Comparison of ENCODE assay signal across 8 cellular contexts in the genomic region with DNA sequence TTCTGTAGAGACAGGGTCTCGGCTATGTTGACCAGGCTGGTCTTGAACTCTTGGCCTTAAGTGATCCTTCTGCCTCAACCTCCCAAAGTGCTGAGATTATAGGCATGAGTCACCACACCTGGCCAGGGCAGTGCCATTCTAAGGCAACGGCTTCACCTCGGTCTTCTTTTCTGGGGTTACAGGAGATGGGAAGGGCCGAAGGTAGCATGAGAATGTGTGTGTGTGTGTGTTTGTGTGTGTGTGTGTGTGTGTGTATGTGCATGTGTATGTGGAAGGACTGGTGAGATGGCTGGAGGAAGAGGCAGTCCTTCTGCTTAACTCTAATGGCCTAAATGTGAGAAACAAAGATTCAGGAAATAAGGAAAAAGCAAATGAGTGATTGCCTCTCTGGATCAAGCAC. TPM values are rescaled to one million over a fixed set of nuclear protein-coding genes. Genes with fewer than 3 reads are reported as not detected.
A peak's percentile ranks its signal among the peaks of the same experiment; 100 is the strongest.
DNase-seq lines count a peak whose midpoint lies in the region; ATAC-seq, FAIRE-seq and TF ChIP-seq lines count a peak whose summit lies in the region.
"Not testable (repeated sequence)": the region's sequence is repeated elsewhere in the genome, so short reads cannot be mapped to it uniquely, and the experiment has no call there.
"Had no signal": no experiment of that assay in that cellular context is flagged by ENCODE, and none has a peak within 500 bp of the region (broad histone marks: within the 10 kb centered on the region; RNA-seq: fewer than 3 reads in every experiment).

No MANE protein-coding gene starts in this region.

- intact Hi-C loops in kidney (cut with DNase I): not testable (repeated sequence)

- H4K91ac ChIP-seq in neuronal stem cell (ENCODE audit: low read depth, low read length, poor library complexity): not testable (repeated sequence)

- H2AK5ac ChIP-seq in neuronal stem cell (ENCODE audit: low read depth, low read length): not testable (repeated sequence)

- H3K27ac ChIP-seq in kidney (ENCODE audit: low read depth in 2 of 2, low read length in 2 of 2); neuronal stem cell (replicated peaks; ENCODE audit: low read length): not testable (repeated sequence)

- H3K23ac ChIP-seq in neuronal stem cell (ENCODE audit: low read depth, low read length, poor library complexity): not testable (repeated sequence)

- H3K9ac ChIP-seq in kidney (ENCODE audit: low read length in 2 of 2): not testable (repeated sequence)
- H3K9ac ChIP-seq in neuronal stem cell (ENCODE audit: low read depth, low read length, poor library complexity): peak overlapping the region; percentile 12

- not testable (repeated sequence) for H3K36me3 Mint-ChIP-seq in glutamatergic neuron (ENCODE audit: unreplicated experiment); progenitor cell of endocrine pancreas (ENCODE audit: insufficient read depth)

- H4K8ac ChIP-seq in neuronal stem cell (ENCODE audit: low read depth, low read length): not testable (repeated sequence)

- H3K14ac ChIP-seq in neuronal stem cell (ENCODE audit: low read length): not testable (repeated sequence)

- H3K27ac Mint-ChIP-seq in glutamatergic neuron (ENCODE audit: unreplicated experiment): not testable (repeated sequence)
- H3K27ac Mint-ChIP-seq in progenitor cell of endocrine pancreas: peak overlapping the region; percentile 12

- H3K4me1 Mint-ChIP-seq in glutamatergic neuron (ENCODE audit: low read depth, unreplicated experiment): peaks cover 18% of the 10 kb centered on the region
- H3K4me1 Mint-ChIP-seq in progenitor cell of endocrine pancreas (ENCODE audit: low read depth): not testable (repeated sequence)

- H3K36me3 ChIP-seq in kidney (ENCODE audit: control insufficient read depth in 1 of 2, insufficient read depth in 2 of 2, low read length in 2 of 2); neuronal stem cell (replicated peaks in 1 of 2; ENCODE audit: control insufficient read depth in 2 of 2, insufficient read depth in 2 of 2, low read length in 2 of 2): not testable (repeated sequence)

- not testable (repeated sequence) for H3K9me3 Mint-ChIP-seq in glutamatergic neuron (ENCODE audit: unreplicated experiment); progenitor cell of endocrine pancreas (ENCODE audit: low read depth)

- FAIRE-seq in kidney (lab: Jason Lieb, UNC): not testable (repeated sequence)

- not testable (repeated sequence) for H3K18ac ChIP-seq in neuronal stem cell (ENCODE audit: low read length)

- H2BK120ac ChIP-seq in neuronal stem cell (ENCODE audit: low read depth, low read length): not testable (repeated sequence)

- ATAC-seq in esophagus mucosa: peak; percentile 7

- H3K4me2 ChIP-seq in neuronal stem cell (ENCODE audit: insufficient read depth, low read length, poor library complexity, severe bottlenecking): not testable (repeated sequence)

- not testable (repeated sequence) for H2BK12ac ChIP-seq in neuronal stem cell (ENCODE audit: low read length)

- H3K4me3 Mint-ChIP-seq in glutamatergic neuron (ENCODE audit: unreplicated experiment): peak overlapping the region; percentile 67
- H3K4me3 Mint-ChIP-seq in progenitor cell of endocrine pancreas (ENCODE audit: low read depth): not testable (repeated sequence)

- not testable (repeated sequence) for H2AFZ ChIP-seq in neuronal stem cell (ENCODE audit: low read length)

- H2BK15ac ChIP-seq in neuronal stem cell (ENCODE audit: low read length): not testable (repeated sequence)

- not testable (repeated sequence) for TF ChIP-seq CTCF in glutamatergic neuron (IDR thresholded peaks at IDR 0.05; ENCODE audit: partially characterized antibody, unreplicated experiment); kidney (IDR thresholded peaks at IDR 0.05; ENCODE audit: borderline replicate concordance, extremely low read depth, insufficient read depth); progenitor cell of endocrine pancreas (IDR thresholded peaks at IDR 0.05; ENCODE audit: unreplicated experiment)

- not testable (repeated sequence) for H2BK5ac ChIP-seq in neuronal stem cell (ENCODE audit: low read length)

- no CpG with 5 or more reads among the region's 4 CpGs for WGBS in neuronal stem cell (ENCODE audit: extremely low coverage in 2 of 2, insufficient read length in 2 of 2, insufficient replicate concordance in 1 of 2), 2 donors

- H3K27me3 Mint-ChIP-seq in glutamatergic neuron (ENCODE audit: unreplicated experiment); progenitor cell of endocrine pancreas: not testable (repeated sequence)

- H3K79me1 ChIP-seq in neuronal stem cell (ENCODE audit: low read depth, low read length): not testable (repeated sequence)

- peak; percentile 48 for DNase-seq in activated CD8-positive, alpha-beta memory T cell treated with anti-CD3 and anti-CD28 coated beads for 24 hours
- peak; percentile 6 for DNase-seq in dedifferentiated amniotic fluid mesenchymal stem cell (ENCODE audit: extremely low spot score)
- DNase-seq in glutamatergic neuron; neuronal stem cell (ENCODE audit: low spot score); progenitor cell of endocrine pancreas (ENCODE audit: low spot score, unreplicated experiment): not testable (repeated sequence)
- DNase-seq in kidney: peak; percentile 36

- not testable (repeated sequence) for H3K4ac ChIP-seq in neuronal stem cell (ENCODE audit: low read length)

- not testable (repeated sequence) for H3K4me3 ChIP-seq in kidney (ENCODE audit: low read length in 2 of 2); neuronal stem cell (ENCODE audit: low read length in 2 of 2)

- not testable (repeated sequence) for H3K27me3 ChIP-seq in neuronal stem cell (ENCODE audit: control insufficient read depth in 3 of 3, insufficient read depth in 3 of 3, low read depth in 1 of 3, low read length in 3 of 3)

- H3K9me3 ChIP-seq in kidney (ENCODE audit: control insufficient read depth in 1 of 2, low read length in 2 of 2); neuronal stem cell (replicated peaks in 1 of 2; ENCODE audit: control insufficient read depth in 2 of 2, insufficient read depth in 1 of 2, low read depth in 1 of 2, low read length in 2 of 2): not testable (repeated sequence)

- not testable (repeated sequence) for H3K4me1 ChIP-seq in kidney (ENCODE audit: control insufficient read depth in 1 of 2, insufficient read depth in 1 of 2, low read depth in 1 of 2, low read length in 2 of 2); neuronal stem cell (ENCODE audit: control insufficient read depth in 2 of 2, insufficient read depth in 1 of 2, low read depth in 1 of 2, low read length in 2 of 2)

RNA-seq across cellular contexts. Expression of a gene that starts 39.1 kb away (rescaled TPM):
- total RNA-seq in esophagus mucosa: 29.5 TPM
- 216 TPM for total RNA-seq in glutamatergic neuron (ENCODE audit: unreplicated experiment)
- total RNA-seq in kidney: 79.3 TPM
- polyA plus RNA-seq in kidney (ENCODE audit: insufficient read depth, low read depth, low replicate concordance): 26.7 TPM
- 104 TPM for polyA plus RNA-seq in neuronal stem cell (2013, experiment 1 of 2)
- 101 TPM for polyA plus RNA-seq in neuronal stem cell (2013, experiment 2 of 2)
- total RNA-seq in progenitor cell of endocrine pancreas: 208 and 215 TPM in 2 replicates
- polyA plus RNA-seq: CD14-positive monocyte had no signal
